Comparison of ENCODE assay signal across 8 cellular contexts in genomic region chr3:20061331-20061730, GRCh38. TPM values are rescaled to one million over a fixed set of nuclear protein-coding genes. Genes with fewer than 3 reads are reported as not detected.
DNase-seq lines count a peak whose midpoint lies in the region; ATAC-seq and TF ChIP-seq lines count a peak whose summit lies in the region.
"Had no signal": no experiment of that assay in that cellular context is flagged by ENCODE, and none has a peak within 500 bp of the region (broad histone marks: within the 10 kb centered on the region; RNA-seq: fewer than 3 reads in every experiment).

No MANE protein-coding gene starts in this region.

- intact Hi-C loops in ascending aorta (cut with DNase I) (no loop called here), gastrocnemius medialis (cut with DNase I; ENCODE audit: low total_unique reads) (no loop called here)

- no peak for DNase-seq in ascending aorta (ENCODE audit: low spot score in 2 of 2)
- DNase-seq in gastrocnemius medialis, result no peak
- DNase-seq in ureter (ENCODE audit: low spot score), result no peak
- no peak for DNase-seq in cerebellar cortex (ENCODE audit: low spot score)
- no peak for DNase-seq in cortex of kidney (lab: John Stamatoyannopoulos, UW)
- DNase-seq: nephron progenitor cell had no signal

- TF ChIP-seq CTCF in ascending aorta (IDR thresholded peaks at IDR 0.05) (no peak), gastrocnemius medialis (IDR thresholded peaks at IDR 0.05 in 4 of 5, conservative IDR thresholded peaks at IDR 0.05 in 1 of 5) (no peak)

- H3K27me3 ChIP-seq in ascending aorta (no peaks in the 10 kb centered on the region), gastrocnemius medialis (no peaks in the 10 kb centered on the region)

- H3K4me1 ChIP-seq in ascending aorta, result peaks cover 11 to 26% of the 10 kb centered on the region in 2 donors
- peaks cover 45 to 49% of the 10 kb centered on the region in 2 donors for H3K4me1 ChIP-seq in gastrocnemius medialis

- H3K27ac ChIP-seq in ascending aorta (peak overlapping the region; percentile 12 to 22), gastrocnemius medialis (peak overlapping the region; percentile 63 to 79 (median 68))

- H3K36me3 ChIP-seq in ascending aorta (no peaks in the 10 kb centered on the region), gastrocnemius medialis (no peaks in the 10 kb centered on the region)

- in situ Hi-C loops in gastrocnemius medialis (cut with MboI; ENCODE audit: low sequenced_read_pairs in 4 of 4), result no loop called here

- TF ChIP-seq POLR2A in gastrocnemius medialis (IDR thresholded peaks at IDR 0.05), result no peak

- ATAC-seq in GM19043 (IDR thresholded peaks at IDR 0.05; ENCODE audit: low read depth, unreplicated experiment), result peak; percentile 23
- ATAC-seq in HG02973 (IDR thresholded peaks at IDR 0.05; ENCODE audit: unreplicated experiment), result peak; percentile 18
- ATAC-seq in gastrocnemius medialis, result no peak

- H3K9me3 ChIP-seq in ascending aorta, result no peaks in the 10 kb centered on the region
- H3K9me3 ChIP-seq in gastrocnemius medialis, result no peaks in the 10 kb centered on the region

- H3K4me3 ChIP-seq in ascending aorta (no peak overlapping the region), gastrocnemius medialis (peak overlapping the region in 2 of 4 donors; percentile 11 to 26)

RNA-seq across cellular contexts. Expression of gene KAT2B, which starts 21.1 kb away (rescaled TPM):
- total RNA-seq in ascending aorta (10.5 TPM), gastrocnemius medialis (10 to 100 TPM; 39.4 to 87.3 (median 61.1) TPM), ureter (40.2 TPM)

RNA-seq across cellular contexts. Expression of gene PP2D1, which starts 49.3 kb away (rescaled TPM):
- total RNA-seq in ascending aorta (not detected), gastrocnemius medialis (not detected), ureter (not detected)

Comparison
In these comparisons a context has a peak if more than half of its experiments do, and no peak if none do; other contexts are left out.
1. ATAC-seq: peak in GM19043 (single experiment) and HG02973 (single experiment); none in gastrocnemius medialis (0 of 2).